In the genomic region with DNA sequence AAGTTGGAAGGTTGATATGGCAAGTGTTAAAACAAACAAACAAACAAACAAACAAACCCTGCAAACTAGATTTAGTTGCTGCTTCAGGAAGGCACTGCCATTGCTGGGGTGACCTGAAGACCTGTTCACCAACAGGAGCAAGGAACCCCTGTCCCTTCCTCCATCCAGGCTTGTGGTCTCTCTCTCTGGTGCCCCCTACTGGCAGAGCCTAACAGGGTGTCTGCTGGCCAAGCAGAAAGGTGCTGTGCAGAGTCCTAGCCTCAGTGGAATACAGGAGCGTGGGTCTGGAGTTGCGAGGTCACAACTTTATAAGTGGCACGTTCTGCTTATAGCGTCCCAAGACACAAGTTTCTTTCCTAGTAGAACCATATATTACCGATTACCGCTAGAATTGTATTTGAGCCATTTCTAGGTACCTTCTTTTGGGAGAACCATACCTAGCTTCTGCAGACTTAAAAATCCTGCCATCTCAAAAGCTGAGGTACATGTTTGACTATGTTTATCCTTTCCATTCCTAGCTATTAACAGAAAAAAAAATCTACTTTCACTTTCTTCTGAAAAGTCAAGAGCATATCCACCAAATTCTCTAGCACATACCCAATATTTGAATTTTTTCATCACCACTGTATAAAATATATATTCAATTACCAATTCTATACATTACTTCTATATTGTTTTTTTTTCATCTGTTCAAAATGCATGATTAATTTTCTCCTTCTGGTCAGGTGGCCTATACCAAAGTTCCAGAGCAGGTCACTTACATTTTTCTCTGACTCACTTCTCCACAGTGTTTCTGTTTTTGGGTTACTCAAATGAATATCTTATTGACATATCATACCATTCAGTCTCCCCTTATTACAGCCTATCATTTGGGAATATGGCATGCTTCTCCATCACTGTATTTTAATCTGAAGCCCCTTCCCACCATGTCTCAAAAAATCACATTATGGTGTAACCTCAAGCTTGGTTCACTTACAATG, we compare ENCODE assay signal across 8 cellular contexts.
DNase-seq lines count a peak whose midpoint lies in the region; ATAC-seq and TF ChIP-seq lines count a peak whose summit lies in the region.
"Had no signal": no experiment of that assay in that cellular context is flagged by ENCODE, and none has a peak within 500 bp of the region (broad histone marks: within the 10 kb centered on the region; RNA-seq: fewer than 3 reads in every experiment).

No MANE protein-coding gene starts in this region.

- H3K27me3 ChIP-seq in brain microvascular endothelial cell (replicated peaks), result no peaks in the 10 kb centered on the region

- no peaks in the 10 kb centered on the region for H3K36me3 ChIP-seq in brain microvascular endothelial cell (replicated peaks)

- TF ChIP-seq CTCF in GM13977 (IDR thresholded peaks at IDR 0.05; ENCODE audit: extremely low read depth, insufficient read depth, missing control alignments), result peak; percentile 76
- peak; percentile 91 for TF ChIP-seq CTCF in brain microvascular endothelial cell (IDR thresholded peaks at IDR 0.05; ENCODE audit: low read depth, low read length, missing control alignments)

- in situ Hi-C loops in GM13977 (cut with MboI; ENCODE audit: low pct_unique_long_range_greater_than_20kb, low sequenced_read_pairs, unreplicated experiment), result no loop called here
- in situ Hi-C loops in brain microvascular endothelial cell (cut with HindIII; ENCODE audit: low pct_ligation_motif_present, low sequenced_read_pairs), result no loop called here

- DNase-seq in GM13977 (ENCODE audit: low spot score) (peak; percentile 52), UCSD-AML1 (lab: John Stamatoyannopoulos, UW; ENCODE audit: unreplicated experiment) (peak; percentile 17), brain microvascular endothelial cell (peak; percentile 43), left kidney (ENCODE audit: low read depth, low spot score) (peak; percentile 56), NCI-H510A treated with DMSO at 0.1 percent for 48 hours (lab: John Stamatoyannopoulos, UW) (no peak)
- DNase-seq in stimulated activated CD8-positive, alpha-beta memory T cell treated with anti-CD3 and anti-CD28 coated beads, Interleukin-12 subunit alpha, Interleukin-12 subunit beta, amount 100 ng/mL, for 24 hours (ENCODE audit: extremely low read depth), result peak; percentile 20

- no peak overlapping the region for H3K4me3 ChIP-seq in brain microvascular endothelial cell (ENCODE audit: low read depth, low read length)

- H3K27ac ChIP-seq in brain microvascular endothelial cell, result no peak overlapping the region
- H3K27ac ChIP-seq: epithelial cell of prostate had no signal

- ATAC-seq in HG03280 (IDR thresholded peaks at IDR 0.05; ENCODE audit: unreplicated experiment), result peak; percentile 75
